Comparison of ENCODE assay signal across 12 cellular contexts in the genomic region with DNA sequence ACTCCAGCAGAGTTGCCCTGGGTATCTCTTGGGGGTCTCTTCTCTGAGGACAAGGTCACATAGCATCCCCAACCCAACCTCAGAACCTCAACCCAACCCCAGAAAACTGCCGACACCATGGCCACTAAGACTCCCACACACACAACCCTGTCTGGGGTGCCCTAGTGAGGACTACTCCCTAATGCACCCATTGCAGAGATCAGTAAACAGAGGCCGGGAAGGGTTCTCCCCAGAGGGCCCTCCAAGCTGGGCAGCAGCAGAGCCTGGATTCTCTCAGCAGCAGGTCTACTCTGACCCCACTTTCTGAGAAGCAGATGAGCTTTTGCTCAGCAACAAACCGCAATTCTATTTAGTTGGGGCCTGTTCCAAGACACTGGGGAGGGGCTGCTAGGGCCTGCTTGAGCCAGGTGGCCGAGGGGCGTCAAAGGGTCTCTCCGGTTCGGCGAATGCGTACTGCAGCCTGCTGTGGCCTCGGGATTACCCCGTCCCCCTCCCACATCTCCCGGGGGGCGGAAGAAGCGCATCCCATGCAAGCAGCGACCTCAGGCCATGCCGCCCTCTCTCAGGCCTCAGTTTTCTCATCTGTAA. TPM values are rescaled to one million over a fixed set of nuclear protein-coding genes. Genes with fewer than 3 reads are reported as not detected.
DNase-seq lines count a peak whose midpoint lies in the region; ATAC-seq, FAIRE-seq and TF ChIP-seq lines count a peak whose summit lies in the region.
"Had no signal": no experiment of that assay in that cellular context is flagged by ENCODE, and none has a peak within 500 bp of the region (broad histone marks: within the 10 kb centered on the region; RNA-seq: fewer than 3 reads in every experiment).

No MANE protein-coding gene starts in this region.

- peaks cover 10% of the 10 kb centered on the region for H3K4me1 ChIP-seq in DND-41 (ENCODE audit: insufficient read depth, low read length)
- H3K4me1 ChIP-seq in HUES64 (ENCODE audit: insufficient read depth, low read length), result no peaks in the 10 kb centered on the region
- H3K4me1 ChIP-seq in colonic mucosa, result peaks cover 4% of the 10 kb centered on the region
- H3K4me1 ChIP-seq: adrenal gland had no signal

- intact Hi-C loops in colonic mucosa (cut with DNase I), result no loop called here

- peaks cover 17 to 23% of the 10 kb centered on the region in 2 donors for H3K27me3 Mint-ChIP-seq in natural killer cell treated with Interleukin-12 subunit alpha and Interleukin-12 subunit beta and Interleukin-15 and Interleukin-18, amount 100 ng/mL, for 72 hours

- H3K27ac ChIP-seq in DND-41 (ENCODE audit: low read length), result no peak overlapping the region
- H3K27ac ChIP-seq in HUES64 (ENCODE audit: low read depth, low read length), result no peak overlapping the region
- no peak overlapping the region for H3K27ac ChIP-seq in colonic mucosa
- H3K27ac ChIP-seq: left lung had no signal

- H3K36me3 ChIP-seq in DND-41 (ENCODE audit: insufficient read depth, low read length) (no peaks in the 10 kb centered on the region), HUES64 (ENCODE audit: insufficient read depth, low read length) (no peaks in the 10 kb centered on the region; the same call in 1 of the 2 replicates), colonic mucosa (no peaks in the 10 kb centered on the region)
- H3K36me3 ChIP-seq: adrenal gland, left lung had no signal

- H3K9me3 ChIP-seq in DND-41 (ENCODE audit: insufficient read depth, low read length, severe bottlenecking) (no peaks in the 10 kb centered on the region), HUES64 (ENCODE audit: insufficient read depth, low read depth, low read length) (no peaks in the 10 kb centered on the region; the same call in 1 of the 2 replicates), colonic mucosa (no peaks in the 10 kb centered on the region)
- H3K9me3 ChIP-seq: adrenal gland, left lung had no signal

- no peak for TF ChIP-seq CTCF in DND-41 (IDR thresholded peaks at IDR 0.05; ENCODE audit: borderline replicate concordance, extremely low read depth, low read length, poor library complexity, severe bottlenecking)
- TF ChIP-seq CTCF in colonic mucosa (IDR thresholded peaks at IDR 0.05), result no peak

- H3K27ac Mint-ChIP-seq in natural killer cell treated with Interleukin-12 subunit alpha and Interleukin-12 subunit beta and Interleukin-15 and Interleukin-18, amount 100 ng/mL, for 72 hours, result no peak overlapping the region
- H3K27ac Mint-ChIP-seq: IgD-negative memory B cell had no signal

- H2AFZ ChIP-seq in DND-41 (ENCODE audit: low read depth, low read length), result no peak overlapping the region

- DNase-seq in DND-41 (no peak), colonic mucosa (no peak), GM12891 (ENCODE audit: insufficient read length, low spot score) (no peak), kidney tubule cell (ENCODE audit: low spot score) (no peak)
- DNase-seq in natural killer cell treated with Interleukin-12 subunit alpha and Interleukin-12 subunit beta and Interleukin-15 and Interleukin-18, amount 100 ng/mL, for 72 hours (ENCODE audit: low spot score), result no peak
- no peak for DNase-seq in stimulated activated naive CD4-positive, alpha-beta T cell (lab: John Stamatoyannopoulos, UW)
- DNase-seq: SW 1271 had no signal

- H4K20me1 ChIP-seq in DND-41 (ENCODE audit: insufficient read depth, low read length), result no peaks in the 10 kb centered on the region; the same call in 1 of the 2 replicates

- peaks cover 3% of the 10 kb centered on the region for H3K9me3 Mint-ChIP-seq in natural killer cell treated with Interleukin-12 subunit alpha and Interleukin-12 subunit beta and Interleukin-15 and Interleukin-18, amount 100 ng/mL, for 72 hours

- H3K27me3 ChIP-seq in DND-41 (ENCODE audit: insufficient read depth, low read length, poor library complexity) (no peaks in the 10 kb centered on the region), HUES64 (ENCODE audit: insufficient read depth, low read length) (peaks cover 24% of the 10 kb centered on the region), colonic mucosa (no peaks in the 10 kb centered on the region)
- H3K27me3 ChIP-seq: adrenal gland had no signal

- TF ChIP-seq POLR2A in GM12891 (IDR thresholded peaks at IDR 0.05; ENCODE audit: low read depth, low read length), result no peak

- H3K79me2 ChIP-seq in DND-41 (ENCODE audit: insufficient read depth, low read length), result no peaks in the 10 kb centered on the region

- FAIRE-seq in GM12891 (lab: Jason Lieb, UNC), result no peak

- peak overlapping the region; percentile 48; the same call in 1 of the 2 replicates for H3K9ac ChIP-seq in DND-41 (ENCODE audit: low read depth, low read length)
- H3K9ac ChIP-seq in HUES64 (ENCODE audit: low read depth, low read length), result peak overlapping the region; percentile 83
- H3K9ac ChIP-seq in colonic mucosa (ENCODE audit: low read depth in 2 of 2, low read length in 2 of 2), result no peak overlapping the region

- 26% methylated on average over 16 of the region's 16 CpGs for WGBS in HUES64

- peak overlapping the region; percentile 66 for H3K4me2 ChIP-seq in DND-41 (ENCODE audit: insufficient read depth, low read length)

- H3K4me1 Mint-ChIP-seq in natural killer cell treated with Interleukin-12 subunit alpha and Interleukin-12 subunit beta and Interleukin-15 and Interleukin-18, amount 100 ng/mL, for 72 hours (ENCODE audit: low read depth in 2 of 2), result peaks cover 0 to 9% of the 10 kb centered on the region in 2 donors

- H3K4me3 ChIP-seq in DND-41 (ENCODE audit: low read depth in 1 of 2, low read length in 2 of 2) (peak overlapping the region in 1 of 2 experiments; percentile 59; a peak in 2 of 4 replicates), HUES64 (ENCODE audit: low read length) (peak overlapping the region; percentile 81), colonic mucosa (peak overlapping the region; percentile 63)

- no peaks in the 10 kb centered on the region for H3K36me3 Mint-ChIP-seq in natural killer cell treated with Interleukin-12 subunit alpha and Interleukin-12 subunit beta and Interleukin-15 and Interleukin-18, amount 100 ng/mL, for 72 hours
- H3K36me3 Mint-ChIP-seq: IgD-negative memory B cell had no signal

- ATAC-seq in DND-41 (ENCODE audit: insufficient read depth, low read depth), result no peak
- no peak for ATAC-seq in natural killer cell treated with Interleukin-12 subunit alpha and Interleukin-12 subunit beta and Interleukin-15 and Interleukin-18, amount 100 ng/mL, for 72 hours
- no peak for ATAC-seq in HG02588 (IDR thresholded peaks at IDR 0.05; ENCODE audit: unreplicated experiment)

- H3K4me3 Mint-ChIP-seq in natural killer cell treated with Interleukin-12 subunit alpha and Interleukin-12 subunit beta and Interleukin-15 and Interleukin-18, amount 100 ng/mL, for 72 hours, result peak overlapping the region; percentile 4

TF ChIP-seq in GM12891, 5 proteins besides CTCF, POLR2A, EP300 and RAD21:
- TF ChIP-seq POU2F2 (IDR thresholded peaks at IDR 0.05; ENCODE audit: low read depth, low read length), result no peak
- TF ChIP-seq SPI1 (IDR thresholded peaks at IDR 0.05; ENCODE audit: low read depth, low read length), result no peak

RNA-seq across cellular contexts. Expression of gene OGDHL, which starts 0.8 kb away (rescaled TPM):
- polyA plus RNA-seq in HUES64 (2013, experiment 1 of 2), result 7.5 TPM
- 8.3 TPM for polyA plus RNA-seq in HUES64 (2013, experiment 2 of 2)
- 1 to 10 TPM in 1 of 2 donors, under 1 TPM in 1; 0.79 to 3.2 TPM for total RNA-seq in colonic mucosa
- not detected for total RNA-seq in natural killer cell treated with Interleukin-12 subunit alpha and Interleukin-12 subunit beta and Interleukin-15 and Interleukin-18, amount 100 ng/mL, for 72 hours
- polyA plus RNA-seq in GM12891 (2012; ENCODE audit: low read depth, missing spikeins), result 1.7 TPM
- polyA plus RNA-seq: IgD-negative memory B cell had no signal

Comparison
In these comparisons a context has a peak if more than half of its experiments do, and no peak if none do; other contexts are left out.
1. H3K9ac ChIP-seq: peak in DND-41 (single experiment) and HUES64 (single experiment); none in colonic mucosa (0 of 2).